Comparison of ENCODE assay signal across 8 cellular contexts in the genomic region with DNA sequence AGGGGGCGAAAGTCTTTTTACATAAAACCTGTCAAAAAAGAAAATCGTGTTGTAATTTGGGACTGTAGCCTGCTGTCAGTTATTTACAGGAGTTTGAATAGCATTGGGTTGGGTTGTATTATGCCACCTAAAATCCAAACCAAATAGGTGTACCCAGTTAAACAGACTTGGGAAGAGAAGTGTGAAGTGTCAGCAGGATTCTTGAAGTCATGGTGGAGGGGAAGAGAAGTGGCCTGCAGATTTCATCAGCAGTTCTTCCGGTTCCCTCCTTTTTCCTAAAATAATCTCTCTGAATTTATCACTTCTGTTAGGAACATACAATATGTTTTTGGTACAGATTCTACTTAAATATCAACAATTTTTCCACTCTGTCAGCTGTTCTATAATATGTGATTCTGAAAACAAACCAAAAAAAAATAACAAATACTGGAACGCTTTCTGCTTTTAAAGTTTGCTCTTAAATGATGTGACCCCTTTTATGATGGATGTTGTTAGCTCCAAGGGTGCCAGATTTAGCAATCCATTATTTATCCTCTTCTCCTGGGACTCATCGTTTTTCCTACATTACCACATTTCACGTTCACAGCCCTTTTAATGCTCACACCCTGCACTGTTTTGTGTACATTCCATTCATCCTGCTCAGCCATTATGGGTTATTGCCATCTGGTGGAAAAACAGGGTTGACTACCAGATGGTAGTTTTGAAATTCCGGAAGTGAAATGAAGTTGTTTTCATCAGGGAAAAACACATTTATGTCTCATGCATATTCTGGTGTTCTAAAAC. TPM values are rescaled to one million over a fixed set of nuclear protein-coding genes. Genes with fewer than 3 reads are reported as not detected.
DNase-seq lines count a peak whose midpoint lies in the region; ATAC-seq and TF ChIP-seq lines count a peak whose summit lies in the region.

No MANE protein-coding gene starts in this region.

- intact Hi-C loops in Right ventricle myocardium inferior (cut with DNase I): loop anchor here (5.0 kb wide), 1 partner anchor 85 kb away; no protein-coding TSS in a partner anchor

- no peaks in the 10 kb centered on the region for H3K9me3 ChIP-seq in right atrium auricular region
- H3K9me3 ChIP-seq in SJSA1 (replicated peaks): no peaks in the 10 kb centered on the region

- no peak overlapping the region for H3K4me3 ChIP-seq in right atrium auricular region
- H3K4me3 ChIP-seq in SJSA1: no peak overlapping the region
- peak overlapping the region; percentile 24 for H3K4me3 ChIP-seq in fibroblast of villous mesenchyme (ENCODE audit: low read depth, low read length)
- peak overlapping the region; percentile 2 for H3K4me3 ChIP-seq in rectal smooth muscle tissue (ENCODE audit: low read length)

- no peak overlapping the region for H3K9ac ChIP-seq in rectal smooth muscle tissue (ENCODE audit: low read length)

- H3K27ac ChIP-seq in right atrium auricular region: peak overlapping the region in 1 of 2 donors; percentile 53
- H3K27ac ChIP-seq in SJSA1: peak overlapping the region; percentile 56
- H3K27ac ChIP-seq in rectal smooth muscle tissue (ENCODE audit: low read depth, low read length): peak overlapping the region; percentile 4

- ATAC-seq in Right ventricle myocardium inferior (peak; percentile 80), GM21723 (IDR thresholded peaks at IDR 0.05; ENCODE audit: unreplicated experiment) (no peak)

- DNase-seq in Right ventricle myocardium inferior (ENCODE audit: missing footprints): no peak
- no peak for DNase-seq in right atrium auricular region (ENCODE audit: low spot score)
- DNase-seq in SJSA1 (ENCODE audit: low read depth in 1 of 2, low spot score in 2 of 2): peak; percentile 64 to 75
- peak; percentile 98 for DNase-seq in fibroblast of villous mesenchyme (ENCODE audit: low read depth)
- no peak for DNase-seq in COR-L47 (lab: John Stamatoyannopoulos, UW)
- DNase-seq in HK-2 (ENCODE audit: unreplicated experiment): no peak

- no peaks in the 10 kb centered on the region for H3K36me3 ChIP-seq in right atrium auricular region
- H3K36me3 ChIP-seq in SJSA1: no peaks in the 10 kb centered on the region
- H3K36me3 ChIP-seq in rectal smooth muscle tissue (ENCODE audit: control insufficient read depth, insufficient read depth, low read length): no peaks in the 10 kb centered on the region

- TF ChIP-seq CTCF in right atrium auricular region (IDR thresholded peaks at IDR 0.05) (peak in 1 of 2 donors; percentile 61), fibroblast of villous mesenchyme (IDR thresholded peaks at IDR 0.05; ENCODE audit: insufficient read depth, low read depth, low read length) (peak; percentile 43)

- H3K4me1 ChIP-seq in right atrium auricular region (no peaks in the 10 kb centered on the region), SJSA1 (replicated peaks) (peaks cover 33% of the 10 kb centered on the region), rectal smooth muscle tissue (ENCODE audit: control insufficient read depth, insufficient read depth, low read length) (peaks cover 3% of the 10 kb centered on the region)

- no peaks in the 10 kb centered on the region for H3K27me3 ChIP-seq in right atrium auricular region
- no peaks in the 10 kb centered on the region for H3K27me3 ChIP-seq in SJSA1 (replicated peaks)
- H3K27me3 ChIP-seq in rectal smooth muscle tissue (ENCODE audit: control insufficient read depth, insufficient read depth, low read length): no peaks in the 10 kb centered on the region

RNA-seq across cellular contexts. Expression of a gene that starts 18.7 kb away (rescaled TPM):
- 21.5 TPM for total RNA-seq in Right ventricle myocardium inferior
- total RNA-seq in right atrium auricular region: 10 to 100 TPM; 20.8 to 24.1 TPM
- total RNA-seq in SJSA1 (2014; rRNA removed; shearing (Covaris generic)): 15.8 and 25.8 TPM in 2 replicates
- 39.9 and 57.0 TPM in 2 replicates for total RNA-seq in fibroblast of villous mesenchyme

Comparison
In these comparisons a context has a peak if more than half of its experiments do, and no peak if none do; other contexts are left out.
1. DNase-seq: peak in SJSA1 (2 of 2) and fibroblast of villous mesenchyme (single experiment); none in Right ventricle myocardium inferior (single experiment), right atrium auricular region (single experiment), COR-L47 (single experiment) and HK-2 (single experiment).
2. H3K4me3 ChIP-seq: peak in fibroblast of villous mesenchyme (single experiment) and rectal smooth muscle tissue (single experiment); none in right atrium auricular region (0 of 2) and SJSA1 (single experiment).